In the genomic region with DNA sequence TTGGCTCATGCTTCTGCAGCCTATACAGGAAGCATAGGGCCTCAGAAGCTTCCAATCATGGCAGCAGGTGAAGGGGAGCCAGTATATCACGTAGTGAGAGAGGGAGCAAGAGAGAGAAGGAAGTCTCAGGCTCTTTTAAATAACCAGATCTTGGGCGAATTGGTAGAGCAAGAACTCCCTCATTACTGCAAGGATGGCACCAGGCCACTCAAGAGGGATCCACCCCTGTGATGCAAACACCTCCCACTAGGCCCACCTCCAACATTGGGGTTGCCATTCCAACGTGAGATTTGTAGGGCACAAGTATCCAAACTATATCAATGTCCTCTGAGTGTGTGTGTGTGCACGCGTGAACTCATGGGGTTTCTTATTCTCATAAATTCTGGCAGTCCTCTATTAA, we compare ENCODE assay signal across 19 cellular contexts.
A peak's percentile ranks its signal among the peaks of the same experiment; 100 is the strongest.
DNase-seq lines count a peak whose midpoint lies in the region; ATAC-seq and TF ChIP-seq lines count a peak whose summit lies in the region.
"Had no signal": no experiment of that assay in that cellular context is flagged by ENCODE, and none has a peak within 500 bp of the region (broad histone marks: within the 10 kb centered on the region; RNA-seq: fewer than 3 reads in every experiment).

No MANE protein-coding gene starts in this region.

- H2BK15ac ChIP-seq in mesenchymal stem cell (ENCODE audit: low read depth, poor library complexity, severe bottlenecking): no peak overlapping the region

- TF ChIP-seq CTCF in Panc1 (IDR thresholded peaks at IDR 0.05) (no peak), glutamatergic neuron (IDR thresholded peaks at IDR 0.05; ENCODE audit: partially characterized antibody, unreplicated experiment) (no peak)

- H2AFZ ChIP-seq in Karpas-422 (ENCODE audit: low read length) (peak overlapping the region; percentile 39), trophoblast cell (ENCODE audit: insufficient read depth, low read length, poor library complexity) (no peak overlapping the region), mesenchymal stem cell (ENCODE audit: low read depth, low read length) (no peak overlapping the region)

- in situ Hi-C loops in Panc1 (cut with HindIII; ENCODE audit: low pct_unique_long_range_greater_than_20kb, low sequenced_read_pairs): no loop called here

- no CpG with 5 or more reads among the region's 5 CpGs for WGBS in trophoblast cell (ENCODE audit: extremely low coverage, insufficient coverage, insufficient read length)
- WGBS in mesenchymal stem cell: 79% methylated on average over 5 of the region's 5 CpGs

- H2BK12ac ChIP-seq in trophoblast cell (ENCODE audit: low read length) (no peak overlapping the region), mesenchymal stem cell (ENCODE audit: low read length in 2 of 2) (no peak overlapping the region)

- H3K4ac ChIP-seq in trophoblast cell (ENCODE audit: low read depth, low read length) (no peak overlapping the region), mesenchymal stem cell (ENCODE audit: low read depth in 1 of 2, low read length in 2 of 2) (no peak overlapping the region)

- H3K4me3 ChIP-seq in Karpas-422 (ENCODE audit: low read length): no peak overlapping the region
- H3K4me3 ChIP-seq in Panc1 (ENCODE audit: low read depth in 2 of 2, low read length in 2 of 2): no peak overlapping the region
- H3K4me3 ChIP-seq in trophoblast cell (ENCODE audit: low read depth, low read length): no peak overlapping the region
- no peak overlapping the region for H3K4me3 ChIP-seq in mesenchymal stem cell (ENCODE audit: insufficient read depth in 1 of 2, low read depth in 1 of 2, low read length in 2 of 2)

- CTCF ChIA-PET in Panc1 (lab: Charles Lee): no interaction called here

- intact Hi-C loops in Panc1 (cut with micrococcal nuclease; ENCODE audit: unreplicated experiment): no loop called here

- H3K4me3 Mint-ChIP-seq in glutamatergic neuron (ENCODE audit: unreplicated experiment): no peak overlapping the region
- H3K4me3 Mint-ChIP-seq: CD4-positive, CD25-positive, alpha-beta regulatory T cell; CD8-positive, alpha-beta memory T cell; HFFc6 had no signal

- H4K8ac ChIP-seq in trophoblast cell (ENCODE audit: low read depth, low read length) (no peak overlapping the region), mesenchymal stem cell (ENCODE audit: low read length) (no peak overlapping the region)

- no peaks in the 10 kb centered on the region for H4K20me1 ChIP-seq in Karpas-422 (ENCODE audit: insufficient read depth, low read depth, low read length)

- DNase-seq in Karpas-422 (no peak), Panc1 (ENCODE audit: low read depth, low spot score) (no peak), glutamatergic neuron (no peak), trophoblast cell (no peak), mesenchymal stem cell (no peak)
- DNase-seq: ACHN; BE2C; C1 segment of cervical spinal cord; CD4-positive, CD25-positive, alpha-beta regulatory T cell; CD8-positive, alpha-beta memory T cell; COR-L47; DMS153; DMS79; GDM1; GOT3; H7; HFFc6 had no signal

- H3K9ac ChIP-seq in Karpas-422 (ENCODE audit: low read length) (no peak overlapping the region), trophoblast cell (ENCODE audit: low read length) (no peak overlapping the region), mesenchymal stem cell (ENCODE audit: low read length) (no peak overlapping the region)

- H4K91ac ChIP-seq in trophoblast cell (ENCODE audit: low read depth, low read length) (no peak overlapping the region), mesenchymal stem cell (ENCODE audit: low read length) (no peak overlapping the region)

- H3K27me3 ChIP-seq in Karpas-422 (ENCODE audit: low read length) (no peaks in the 10 kb centered on the region), Panc1 (ENCODE audit: control insufficient read depth, insufficient read depth, low read length) (no peaks in the 10 kb centered on the region), trophoblast cell (ENCODE audit: insufficient read depth, low read length) (no peaks in the 10 kb centered on the region), mesenchymal stem cell (ENCODE audit: control insufficient read depth in 1 of 2, insufficient read depth in 1 of 2, low read length in 2 of 2) (no peaks in the 10 kb centered on the region)
- H3K27me3 ChIP-seq: BE2C had no signal

- no TSS peak for BruUV-seq in Panc1 (replicated peaks; lab: Mats Ljungman, UMichigan)

- peaks cover 6% of the 10 kb centered on the region for H3K36me3 Mint-ChIP-seq in glutamatergic neuron (ENCODE audit: unreplicated experiment)
- H3K36me3 Mint-ChIP-seq: CD4-positive, CD25-positive, alpha-beta regulatory T cell; CD8-positive, alpha-beta memory T cell had no signal

- H3K4me2 ChIP-seq in Karpas-422 (ENCODE audit: low read depth, low read length, poor library complexity, severe bottlenecking) (no peak overlapping the region), trophoblast cell (ENCODE audit: low read length) (no peak overlapping the region), mesenchymal stem cell (ENCODE audit: low read length, poor library complexity, severe bottlenecking) (no peak overlapping the region)

- H3K23ac ChIP-seq in trophoblast cell (ENCODE audit: low read length) (no peak overlapping the region), mesenchymal stem cell (ENCODE audit: low read length in 2 of 2) (no peak overlapping the region)

- H2BK120ac ChIP-seq in trophoblast cell (ENCODE audit: insufficient read depth, low read length, poor library complexity) (peak overlapping the region; percentile 46), mesenchymal stem cell (ENCODE audit: low read depth, low read length) (no peak overlapping the region)

- no peaks in the 10 kb centered on the region for H3K36me3 ChIP-seq in Karpas-422 (ENCODE audit: insufficient read depth, low read length)
- no peaks in the 10 kb centered on the region; the same call in 1 of the 2 replicates for H3K36me3 ChIP-seq in Panc1 (ENCODE audit: control insufficient read depth, insufficient read depth, low read length)
- H3K36me3 ChIP-seq in trophoblast cell (ENCODE audit: control insufficient read depth in 1 of 2, insufficient read depth in 2 of 2, low read length in 2 of 2): no peaks in the 10 kb centered on the region
- H3K36me3 ChIP-seq in mesenchymal stem cell (ENCODE audit: control insufficient read depth in 1 of 2, insufficient read depth in 2 of 2, low read depth in 1 of 2, low read length in 2 of 2): no peaks in the 10 kb centered on the region
- H3K36me3 ChIP-seq: BE2C had no signal

- H3K4me1 ChIP-seq in Karpas-422 (ENCODE audit: low read length) (peaks cover 29% of the 10 kb centered on the region), Panc1 (ENCODE audit: control insufficient read depth, insufficient read depth, low read length) (peaks cover 41% of the 10 kb centered on the region), trophoblast cell (ENCODE audit: control insufficient read depth in 1 of 2, insufficient read depth in 2 of 2, low read length in 2 of 2) (peaks cover 0 to 6% of the 10 kb centered on the region in 2 experiments), mesenchymal stem cell (ENCODE audit: control insufficient read depth, insufficient read depth, low read depth, low read length) (peaks cover 8% of the 10 kb centered on the region)
- H3K4me1 ChIP-seq: BE2C had no signal

- H3K79me2 ChIP-seq in Karpas-422 (ENCODE audit: low read length): no peaks in the 10 kb centered on the region
- H3K79me2 ChIP-seq in trophoblast cell (ENCODE audit: control insufficient read depth, insufficient read depth, low read length, poor library complexity): no peaks in the 10 kb centered on the region

- peaks cover 2% of the 10 kb centered on the region for H3K4me1 Mint-ChIP-seq in glutamatergic neuron (ENCODE audit: low read depth, unreplicated experiment)
- H3K4me1 Mint-ChIP-seq: CD4-positive, CD25-positive, alpha-beta regulatory T cell; CD8-positive, alpha-beta memory T cell had no signal

- no peak overlapping the region for H4K12ac ChIP-seq in trophoblast cell (ENCODE audit: low read depth, low read length)

- H3K27ac ChIP-seq in Karpas-422 (ENCODE audit: low read length) (no peak overlapping the region; the same call in 1 of the 2 replicates), Panc1 (ENCODE audit: low read length) (peak overlapping the region; percentile 95; the same call in 1 of the 2 replicates), trophoblast cell (ENCODE audit: low read depth, low read length) (no peak overlapping the region), mesenchymal stem cell (ENCODE audit: low read length, poor library complexity, severe bottlenecking) (no peak overlapping the region)

- ATAC-seq in Panc1 (no peak), GM21367 (IDR thresholded peaks at IDR 0.05; ENCODE audit: unreplicated experiment) (no peak)
- ATAC-seq: HCT116 had no signal

- H3K14ac ChIP-seq in trophoblast cell (ENCODE audit: low read length): no peak overlapping the region
- no peak overlapping the region for H3K14ac ChIP-seq in mesenchymal stem cell (ENCODE audit: low read length in 2 of 2)

- H3K18ac ChIP-seq in trophoblast cell (ENCODE audit: low read length) (no peak overlapping the region), mesenchymal stem cell (ENCODE audit: low read depth in 1 of 2, low read length in 2 of 2) (no peak overlapping the region)

- peaks cover 2% of the 10 kb centered on the region for H3K27me3 Mint-ChIP-seq in glutamatergic neuron (ENCODE audit: unreplicated experiment)

- H2AK5ac ChIP-seq in trophoblast cell (ENCODE audit: low read length) (no peak overlapping the region), mesenchymal stem cell (ENCODE audit: low read length, severe bottlenecking) (no peak overlapping the region)

- no peaks in the 10 kb centered on the region for H3K9me3 Mint-ChIP-seq in glutamatergic neuron (ENCODE audit: unreplicated experiment)
- H3K9me3 Mint-ChIP-seq: HFFc6 had no signal

- H2BK5ac ChIP-seq in trophoblast cell (ENCODE audit: low read depth, low read length, poor library complexity) (no peak overlapping the region), mesenchymal stem cell (ENCODE audit: low read depth, low read length, poor library complexity, severe bottlenecking) (no peak overlapping the region)

- H3K9me2 ChIP-seq in Karpas-422 (replicated peaks; ENCODE audit: insufficient read depth, low read length): no peaks in the 10 kb centered on the region

- POLR2A ChIA-PET in Panc1 (lab: Charles Lee): no interaction called here

- H3K79me1 ChIP-seq in trophoblast cell (ENCODE audit: low read length): peaks cover 2% of the 10 kb centered on the region
- no peaks in the 10 kb centered on the region for H3K79me1 ChIP-seq in mesenchymal stem cell (replicated peaks; ENCODE audit: low read length, poor library complexity, severe bottlenecking)

- H3K27ac Mint-ChIP-seq in glutamatergic neuron (ENCODE audit: unreplicated experiment): peak overlapping the region; percentile 74
- H3K27ac Mint-ChIP-seq: CD4-positive, CD25-positive, alpha-beta regulatory T cell; CD8-positive, alpha-beta memory T cell; HFFc6 had no signal

- H3K9me3 ChIP-seq in Karpas-422 (ENCODE audit: low read length) (no peaks in the 10 kb centered on the region; the same call in 1 of the 2 replicates), Panc1 (ENCODE audit: control insufficient read depth, insufficient read depth, low read depth, low read length) (no peaks in the 10 kb centered on the region), trophoblast cell (ENCODE audit: insufficient read depth, low read depth, low read length) (no peaks in the 10 kb centered on the region), mesenchymal stem cell (ENCODE audit: control insufficient read depth, low read length) (peaks cover 2% of the 10 kb centered on the region)
- H3K9me3 ChIP-seq: BE2C had no signal
